16 cellular contexts compared by ENCODE assay signal in genomic region chr3:182983811-182984210, GRCh38.
"Had no signal": no experiment of that assay in that cellular context is flagged by ENCODE, and none has a peak within 500 bp of the region (broad histone marks: within the 10 kb centered on the region; RNA-seq: fewer than 3 reads in every experiment).

No MANE protein-coding gene starts in this region.

- DNase-seq: activated CD4-positive, alpha-beta memory T cell treated with anti-CD3 and anti-CD28 coated beads for 36 hours; activated gamma-delta T cell; activated T-cell treated with anti-CD3 and anti-CD28 coated beads, Interleukin-2, amount 50 U/mL, for 48 hours; anterior cingulate cortex; glutamatergic neuron; immature natural killer cell; left colon; mammary epithelial cell; naive thymus-derived CD4-positive, alpha-beta T cell; posterior cingulate gyrus; right cardiac atrium; stimulated activated naive CD4-positive, alpha-beta T cell; T-cell; T1000; upper lobe of left lung had no signal

- H3K4me3 ChIP-seq: suprapubic skin, upper lobe of left lung had no signal

- ATAC-seq: left colon; naive thymus-derived CD4-positive, alpha-beta T cell; right cardiac atrium; T-cell had no signal
